In the genomic region with DNA sequence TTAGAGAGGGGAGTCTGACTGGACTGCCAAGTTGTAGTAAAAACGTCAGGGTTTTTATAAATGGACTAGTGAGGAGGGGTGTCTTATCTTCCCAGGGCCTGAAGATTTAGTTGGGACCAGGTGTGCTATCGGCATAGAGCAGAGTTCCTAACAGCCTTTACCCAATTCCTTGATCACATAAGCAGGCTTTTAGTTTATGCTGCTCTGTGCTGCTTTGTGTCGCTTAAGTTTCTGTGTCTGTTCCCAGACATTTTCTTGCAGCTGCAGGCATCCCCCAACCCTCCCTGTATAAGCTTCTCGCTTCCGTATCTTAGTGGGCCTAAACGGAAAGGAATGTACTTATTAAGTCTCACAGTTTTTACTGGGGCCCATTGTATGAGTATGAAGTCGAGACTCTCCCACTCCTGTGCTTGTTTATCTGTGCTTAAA, we compare ENCODE assay signal across 10 cellular contexts. TPM values are rescaled to one million over a fixed set of nuclear protein-coding genes. Genes with fewer than 3 reads are reported as not detected.
DNase-seq lines count a peak whose midpoint lies in the region; ATAC-seq lines count a peak whose summit lies in the region.
"Had no signal": no experiment of that assay in that cellular context is flagged by ENCODE, and none has a peak within 500 bp of the region (broad histone marks: within the 10 kb centered on the region; RNA-seq: fewer than 3 reads in every experiment).

No MANE protein-coding gene starts in this region.

- H4K91ac ChIP-seq in neuronal stem cell (ENCODE audit: low read depth, low read length, poor library complexity) = no peak overlapping the region

- H3K4me2 ChIP-seq in neuronal stem cell (ENCODE audit: insufficient read depth, low read length, poor library complexity, severe bottlenecking) = no peak overlapping the region

- peak overlapping the region; percentile 94 for H3K27ac ChIP-seq in epithelial cell of prostate
- H3K27ac ChIP-seq in neuronal stem cell (replicated peaks; ENCODE audit: low read length) = no peak overlapping the region
- no peak overlapping the region for H3K27ac ChIP-seq in CD4-positive, alpha-beta memory T cell (ENCODE audit: low read depth, low read length)
- H3K27ac ChIP-seq: HL-60 had no signal

- ATAC-seq in T-helper 17 cell = no peak

- peaks cover 27% of the 10 kb centered on the region for H3K4me1 Mint-ChIP-seq in T-helper 17 cell
- peaks cover 25 to 44% (median 30%) of the 10 kb centered on the region in 4 donors for H3K4me1 Mint-ChIP-seq in CD4-positive, alpha-beta memory T cell
- peaks cover 29 to 34% of the 10 kb centered on the region in 2 donors for H3K4me1 Mint-ChIP-seq in immature natural killer cell

- peaks cover 15 to 32% of the 10 kb centered on the region in 2 donors for H3K4me1 ChIP-seq in neuronal stem cell (ENCODE audit: control insufficient read depth in 2 of 2, insufficient read depth in 1 of 2, low read depth in 1 of 2, low read length in 2 of 2)
- peaks cover 29% of the 10 kb centered on the region for H3K4me1 ChIP-seq in CD4-positive, alpha-beta memory T cell (ENCODE audit: insufficient read depth, low read length)

- CTCF ChIA-PET in CD4-positive, alpha-beta memory T cell (lab: Charles Lee; ENCODE audit: partially characterized antibody) = interaction anchor here (0.6 kb wide), 1 partner anchor 1119 kb away, joined by 3 read pairs; no protein-coding TSS in a partner anchor

- intact Hi-C loops in CD4-positive, alpha-beta memory T cell (cut with micrococcal nuclease) = loop anchor here (5.0 kb wide), 1 partner anchor 1219 kb away; a partner anchor contains a TSS

- H2BK12ac ChIP-seq in neuronal stem cell (ENCODE audit: low read length) = no peak overlapping the region

- H3K23ac ChIP-seq in neuronal stem cell (ENCODE audit: low read depth, low read length, poor library complexity) = no peak overlapping the region

- H3K4me3 ChIP-seq in neuronal stem cell (ENCODE audit: low read length in 2 of 2) = peak overlapping the region in 1 of 2 donors; percentile 5
- no peak overlapping the region for H3K4me3 ChIP-seq in CD4-positive, alpha-beta memory T cell (ENCODE audit: low read length in 2 of 2)

- H3K9me3 ChIP-seq in neuronal stem cell (replicated peaks in 1 of 2; ENCODE audit: control insufficient read depth in 2 of 2, insufficient read depth in 1 of 2, low read depth in 1 of 2, low read length in 2 of 2) = no peaks in the 10 kb centered on the region
- H3K9me3 ChIP-seq in T-helper 17 cell (ENCODE audit: control insufficient read depth, low read length, poor library complexity, severe bottlenecking) = no peaks in the 10 kb centered on the region
- H3K9me3 ChIP-seq in CD4-positive, alpha-beta memory T cell (ENCODE audit: control insufficient read depth in 1 of 2, low read length in 2 of 2) = no peaks in the 10 kb centered on the region

- no peak overlapping the region for H2BK15ac ChIP-seq in neuronal stem cell (ENCODE audit: low read length)

- DNase-seq in AG08396 (ENCODE audit: low spot score) = peak; percentile 54
- peak; percentile 87 for DNase-seq in M059J (ENCODE audit: low read depth)
- DNase-seq in epithelial cell of prostate (ENCODE audit: low read depth, low spot score) = no peak
- DNase-seq in neuronal stem cell (ENCODE audit: low spot score) = no peak
- DNase-seq in T-helper 17 cell = no peak
- no peak for DNase-seq in CD4-positive, alpha-beta memory T cell
- no peak for DNase-seq in immature natural killer cell
- DNase-seq in stimulated activated CD4-positive, alpha-beta T cell treated with anti-CD3 and anti-CD28 coated beads, Interleukin-2, amount 100 ng/mL, for 48 hours = no peak
- DNase-seq: stimulated activated CD4-positive, alpha-beta T cell treated with anti-CD3 and anti-CD28 coated beads, Interleukin-4, amount 100 ng/mL, for 24 hours had no signal

- WGBS in neuronal stem cell (ENCODE audit: extremely low coverage in 2 of 2, insufficient read length in 2 of 2, insufficient replicate concordance in 1 of 2), 2 donors = no CpG with 5 or more reads among the region's 7 CpGs

- no peak overlapping the region for H3K27ac Mint-ChIP-seq in T-helper 17 cell
- peak overlapping the region in 2 of 7 donors; percentile 35 to 61 for H3K27ac Mint-ChIP-seq in CD4-positive, alpha-beta memory T cell
- no peak overlapping the region for H3K27ac Mint-ChIP-seq in immature natural killer cell

- peaks cover 2% of the 10 kb centered on the region for H3K79me1 ChIP-seq in neuronal stem cell (ENCODE audit: low read depth, low read length)

- no peak overlapping the region for H4K8ac ChIP-seq in neuronal stem cell (ENCODE audit: low read depth, low read length)

- no peak overlapping the region for H2BK120ac ChIP-seq in neuronal stem cell (ENCODE audit: low read depth, low read length)

- H3K27me3 ChIP-seq in neuronal stem cell (ENCODE audit: control insufficient read depth in 3 of 3, insufficient read depth in 3 of 3, low read depth in 1 of 3, low read length in 3 of 3) = no peaks in the 10 kb centered on the region
- H3K27me3 ChIP-seq in CD4-positive, alpha-beta memory T cell (ENCODE audit: insufficient read depth, low read length) = no peaks in the 10 kb centered on the region

- POLR2A ChIA-PET in CD4-positive, alpha-beta memory T cell (lab: Charles Lee; ENCODE audit: partially characterized antibody) = interaction anchor here (1.2 kb wide), 1 partner anchor 158 kb away, joined by 3 read pairs; a partner anchor contains a TSS

- H2AK5ac ChIP-seq in neuronal stem cell (ENCODE audit: low read depth, low read length) = no peak overlapping the region

- peak overlapping the region; percentile 80 for H2AFZ ChIP-seq in neuronal stem cell (ENCODE audit: low read length)

- H3K36me3 ChIP-seq in neuronal stem cell (replicated peaks in 1 of 2; ENCODE audit: control insufficient read depth in 2 of 2, insufficient read depth in 2 of 2, low read length in 2 of 2) = peaks cover under 1 to 11% of the 10 kb centered on the region in 2 donors
- H3K36me3 ChIP-seq in CD4-positive, alpha-beta memory T cell (ENCODE audit: insufficient read depth, low read length) = no peaks in the 10 kb centered on the region

- peaks cover 5% of the 10 kb centered on the region for H3K36me3 Mint-ChIP-seq in T-helper 17 cell (ENCODE audit: low read depth)
- H3K36me3 Mint-ChIP-seq in CD4-positive, alpha-beta memory T cell = peaks cover 0 to 14% of the 10 kb centered on the region in 2 donors
- no peaks in the 10 kb centered on the region for H3K36me3 Mint-ChIP-seq in immature natural killer cell

- H3K9me3 Mint-ChIP-seq in CD4-positive, alpha-beta memory T cell = no peaks in the 10 kb centered on the region
- no peaks in the 10 kb centered on the region for H3K9me3 Mint-ChIP-seq in immature natural killer cell

- H3K27me3 Mint-ChIP-seq in T-helper 17 cell = no peaks in the 10 kb centered on the region
- no peaks in the 10 kb centered on the region for H3K27me3 Mint-ChIP-seq in CD4-positive, alpha-beta memory T cell
- H3K27me3 Mint-ChIP-seq in immature natural killer cell (ENCODE audit: low read depth in 3 of 3) = peaks cover 2 to 15% (median 13%) of the 10 kb centered on the region in 3 donors

- H3K14ac ChIP-seq in neuronal stem cell (ENCODE audit: low read length) = no peak overlapping the region

- no peak overlapping the region for H3K9ac ChIP-seq in neuronal stem cell (ENCODE audit: low read depth, low read length, poor library complexity)

- H2BK5ac ChIP-seq in neuronal stem cell (ENCODE audit: low read length) = no peak overlapping the region

- no peak overlapping the region for H3K18ac ChIP-seq in neuronal stem cell (ENCODE audit: low read length)

- H3K4me3 Mint-ChIP-seq in T-helper 17 cell (no peak overlapping the region), immature natural killer cell (no peak overlapping the region)
- no peak overlapping the region for H3K4me3 Mint-ChIP-seq in CD4-positive, alpha-beta memory T cell

- H3K4ac ChIP-seq in neuronal stem cell (ENCODE audit: low read length) = no peak overlapping the region

RNA-seq across cellular contexts. Expression of a gene that starts 2.6 kb away (rescaled TPM):
- total RNA-seq in M059J (2014; rRNA removed; shearing (Covaris generic)) = 19.8 and 21.4 TPM in 2 replicates
- polyA plus RNA-seq in neuronal stem cell (2013, experiment 1 of 2) = 26.5 TPM
- 26.7 TPM for polyA plus RNA-seq in neuronal stem cell (2013, experiment 2 of 2)
- total RNA-seq in T-helper 17 cell = 10 to 100 TPM; 26.5 to 31.1 TPM
- total RNA-seq in CD4-positive, alpha-beta memory T cell = 10 to 100 TPM; 43.7 to 48.3 TPM
- 10 to 100 TPM; 11.8 to 24.9 TPM for polyA plus RNA-seq in CD4-positive, alpha-beta memory T cell
- 10 to 100 TPM in 2 of 3 donors, 1 to 10 TPM in 1; 7.0 to 24.2 (median 15.5) TPM for polyA plus RNA-seq in immature natural killer cell

Comparison
In these comparisons a context has a peak if more than half of its experiments do, and no peak if none do; other contexts are left out.
1. DNase-seq: peak in AG08396 (single experiment) and M059J (single experiment); none in epithelial cell of prostate (single experiment), neuronal stem cell (single experiment), T-helper 17 cell (0 of 3), CD4-positive, alpha-beta memory T cell (0 of 5), immature natural killer cell (0 of 3) and stimulated activated CD4-positive, alpha-beta T cell treated with anti-CD3 and anti-CD28 coated beads, Interleukin-2, amount 100 ng/mL, for 48 hours (0 of 2).